Comparison of ENCODE assay signal across 22 cellular contexts in genomic region chr1:77661696-77662095, GRCh38.
"Had no signal": no experiment of that assay in that cellular context is flagged by ENCODE, and none has a peak within 500 bp of the region (broad histone marks: within the 10 kb centered on the region; RNA-seq: fewer than 3 reads in every experiment).

No MANE protein-coding gene starts in this region.

- H3K27me3 ChIP-seq: esophagus muscularis mucosa, gastrocnemius medialis, right lobe of liver, tibial artery had no signal

- ATAC-seq: gastrocnemius medialis; lower lobe of right lung; psoas muscle; stimulated activated effector memory CD8-positive, alpha-beta T cell treated with anti-CD3 and anti-CD28 coated beads, Interleukin-12 subunit alpha, Interleukin-12 subunit beta, amount 100 ng/mL, for 72 hours had no signal

- H2AFZ ChIP-seq: parathyroid adenoma had no signal

- H3K36me3 Mint-ChIP-seq: stimulated activated effector memory CD8-positive, alpha-beta T cell treated with anti-CD3 and anti-CD28 coated beads, Interleukin-12 subunit alpha, Interleukin-12 subunit beta, amount 100 ng/mL, for 72 hours had no signal

- FAIRE-seq: endometrium, keratinocyte had no signal

- H3K9ac ChIP-seq: parathyroid adenoma had no signal

- H3K4me3 Mint-ChIP-seq: immature natural killer cell; memory B cell; naive B cell; nephron; stimulated activated effector memory CD8-positive, alpha-beta T cell treated with anti-CD3 and anti-CD28 coated beads, Interleukin-12 subunit alpha, Interleukin-12 subunit beta, amount 100 ng/mL, for 72 hours; stimulated activated naive CD8-positive, alpha-beta T cell treated with anti-CD3 and anti-CD28 coated beads, Interleukin-15, Interleukin-2, amounts not matched to agents 100 ng/mL and 50 ng/mL, for 24 hours had no signal

- H3K27ac Mint-ChIP-seq: memory B cell; nephron; stimulated activated effector memory CD8-positive, alpha-beta T cell treated with anti-CD3 and anti-CD28 coated beads, Interleukin-12 subunit alpha, Interleukin-12 subunit beta, amount 100 ng/mL, for 72 hours; stimulated activated naive CD8-positive, alpha-beta T cell treated with anti-CD3 and anti-CD28 coated beads, Interleukin-15, Interleukin-2, amounts not matched to agents 100 ng/mL and 50 ng/mL, for 24 hours had no signal

- DNase-seq: cortex of kidney; effector memory CD4-positive, alpha-beta T cell; gastrocnemius medialis; glutamatergic neuron; immature natural killer cell; left ventricle myocardium inferior; lower lobe of right lung; naive B cell; psoas muscle; retina; right lobe of liver; stimulated activated CD4-positive, alpha-beta T cell treated with anti-CD3 and anti-CD28 coated beads, Interleukin-4, amount 100 ng/mL, for 1 hour; stimulated activated CD8-positive, alpha-beta memory T cell treated with anti-CD3 and anti-CD28 coated beads, Interleukin-4, amount 100 ng/mL, for 48 hours; tibial artery had no signal

- H3K9me3 ChIP-seq: esophagus muscularis mucosa, gastrocnemius medialis, left ventricle myocardium inferior, lower lobe of right lung, psoas muscle, right lobe of liver, tibial artery had no signal

- H3K27ac ChIP-seq: esophagus muscularis mucosa, gastrocnemius medialis, left ventricle myocardium inferior, lower lobe of right lung, parathyroid adenoma, psoas muscle, right lobe of liver, tibial artery had no signal

- H3K9me3 Mint-ChIP-seq: memory B cell; naive B cell; nephron; stimulated activated effector memory CD8-positive, alpha-beta T cell treated with anti-CD3 and anti-CD28 coated beads, Interleukin-12 subunit alpha, Interleukin-12 subunit beta, amount 100 ng/mL, for 72 hours; stimulated activated naive CD8-positive, alpha-beta T cell treated with anti-CD3 and anti-CD28 coated beads, Interleukin-15, Interleukin-2, amounts not matched to agents 100 ng/mL and 50 ng/mL, for 24 hours had no signal

- H3K27me3 Mint-ChIP-seq: memory B cell; naive B cell; stimulated activated naive CD8-positive, alpha-beta T cell treated with anti-CD3 and anti-CD28 coated beads, Interleukin-15, Interleukin-2, amounts not matched to agents 100 ng/mL and 50 ng/mL, for 24 hours had no signal

- H3K36me3 ChIP-seq: esophagus muscularis mucosa, gastrocnemius medialis, left ventricle myocardium inferior, lower lobe of right lung, right lobe of liver, tibial artery had no signal

- H3K4me3 ChIP-seq: esophagus muscularis mucosa, gastrocnemius medialis, left ventricle myocardium inferior, lower lobe of right lung, psoas muscle, right lobe of liver, tibial artery had no signal
